Comparison of ENCODE assay signal across 1 cellular context in genomic region chr20:62182469-62183425, GRCh38.
TF ChIP-seq lines count a peak whose summit lies in the region.

TSS of gene MTG2 (plus strand) at chr20:62183028. CDS start at chr20:62193421, 10,393 bp downstream.

TF ChIP-seq in K562, 482 proteins besides CTCF, POLR2A, EP300 and RAD21 (continued from another document and continues in another):
- TF ChIP-seq ZMIZ1 (IDR thresholded peaks at IDR 0.05; ENCODE audit: low read depth in 2 of 2, low read length in 2 of 2) (0 out of 4 replicates have a peak, but pooled peaks of 1 of the 2 experiments have one; percentile 17), FOXO4 (CRISPR knock-in tag; IDR thresholded peaks at IDR 0.05) (peak; percentile 48; the same call in 1 of the 2 replicates), PRDM10 (IDR thresholded peaks at IDR 0.05; ENCODE audit: partially characterized antibody) (peak; percentile 7), TBL1XR1 (IDR thresholded peaks at IDR 0.05; ENCODE audit: low read length in 2 of 2) (peak in 1 of 2 experiments; percentile 78; a peak in 2 of 4 replicates), U2AF1 (optimal IDR thresholded peaks at IDR 0.05; ENCODE audit: low read depth, low read length) (peak; percentile 87), PRPF4 (IDR thresholded peaks at IDR 0.05; ENCODE audit: insufficient read depth, low read depth, low read length, poor library complexity, severe bottlenecking) (peak; percentile 92), TAF1 (IDR thresholded peaks at IDR 0.05; ENCODE audit: control insufficient read depth, extremely low read depth, insufficient read depth, low read length, severe bottlenecking) (peak; percentile 93), MITF (IDR thresholded peaks at IDR 0.05) (no peak), ELF2 (CRISPR knock-in tag; IDR thresholded peaks at IDR 0.05) (peak; percentile 83), SETDB1 (IDR thresholded peaks at IDR 0.05; ENCODE audit: low read length) (peak; percentile 60), DACH1 (IDR thresholded peaks at IDR 0.05; ENCODE audit: partially characterized antibody) (peak; percentile 28), RERE (CRISPR knock-in tag; IDR thresholded peaks at IDR 0.05; ENCODE audit: borderline replicate concordance) (0 out of 2 replicates have a peak, but pooled peaks have one; percentile 26), NCOR1 (IDR thresholded peaks at IDR 0.05) (peak; percentile 9; the same call in 1 of the 2 replicates), MBD2 (IDR thresholded peaks at IDR 0.05; ENCODE audit: borderline replicate concordance, low read depth) (peak; percentile 76; the same call in 1 of the 2 replicates), CREB3L1 (IDR thresholded peaks at IDR 0.05; ENCODE audit: borderline replicate concordance, low read depth) (peak; percentile 61; the same call in 1 of the 2 replicates), FIP1L1 (IDR thresholded peaks at IDR 0.05; ENCODE audit: low read depth, low read length, poor library complexity, severe bottlenecking) (peak; percentile 84), ZNF217 (CRISPR knock-in tag; IDR thresholded peaks at IDR 0.05) (no peak), NONO (IDR thresholded peaks at IDR 0.05; ENCODE audit: low read depth in 2 of 2, low read length in 1 of 2) (peak; percentile 35 to 60; a peak in 3 of 4 replicates), ZBTB5 (IDR thresholded peaks at IDR 0.05) (peak; percentile 88), VEZF1 (CRISPR knock-in tag; IDR thresholded peaks at IDR 0.05) (peak; percentile 77), ZNF282 (CRISPR knock-in tag; IDR thresholded peaks at IDR 0.05) (0 out of 2 replicates have a peak, but pooled peaks have one; percentile 12), CC2D1A (IDR thresholded peaks at IDR 0.05) (peak; percentile 89; the same call in 1 of the 2 replicates), ETS2 (tag; IDR thresholded peaks at IDR 0.05; ENCODE audit: borderline replicate concordance, poor library complexity, severe bottlenecking) (peak; percentile 6), ARNT (IDR thresholded peaks at IDR 0.05) (0 out of 4 replicates have a peak, but pooled peaks of 1 of the 2 experiments have one; percentile 23), CHD2 (IDR thresholded peaks at IDR 0.05; ENCODE audit: low read depth, low read length) (no peak), ZBTB9 (CRISPR knock-in tag; IDR thresholded peaks at IDR 0.05) (peak; percentile 74), HBP1 (CRISPR knock-in tag; IDR thresholded peaks at IDR 0.05) (0 out of 2 replicates have a peak, but pooled peaks have one; percentile 32)
